10 cellular contexts compared by ENCODE assay signal in genomic region chr2:67259581-67260347, GRCh38.
DNase-seq lines count a peak whose midpoint lies in the region; ATAC-seq and TF ChIP-seq lines count a peak whose summit lies in the region.
"Had no signal": no experiment of that assay in that cellular context is flagged by ENCODE, and none has a peak within 500 bp of the region (broad histone marks: within the 10 kb centered on the region; RNA-seq: fewer than 3 reads in every experiment).

No MANE protein-coding gene starts in this region.

- TF ChIP-seq CTCF in HFF-Myc (IDR thresholded peaks at IDR 0.05; ENCODE audit: low read depth, low read length, missing control alignments): no peak

- ATAC-seq in left cardiac atrium (peak; percentile 11 to 90), HG03521 (IDR thresholded peaks at IDR 0.05; ENCODE audit: unreplicated experiment) (no peak)
- ATAC-seq: K562 had no signal

- no peak overlapping the region for H3K4me3 ChIP-seq in HFF-Myc (replicated peaks; ENCODE audit: low read depth, low read length)
- H3K4me3 ChIP-seq: K562 had no signal

- intact Hi-C loops in left cardiac atrium (cut with DNase I): no loop called here

- peak; percentile 81 for DNase-seq in HFF-Myc (ENCODE audit: extremely low read depth, low read depth)
- peak; percentile 26 for DNase-seq in T1000 (lab: John Stamatoyannopoulos, UW)
- DNase-seq in left cardiac atrium: peak; percentile 28
- DNase-seq in superior temporal gyrus (ENCODE audit: extremely low spot score): peak; percentile 14
- no peak for DNase-seq in NOMO-1 treated with DMSO at 0.1 percent for 48 hours (lab: John Stamatoyannopoulos, UW; ENCODE audit: unreplicated experiment)
- no peak for DNase-seq in 8988T
- DNase-seq in NK-92 treated with Interleukin-12 subunit alpha and Interleukin-12 subunit beta, amount 100 ng/mL, for 24 hours (lab: John Stamatoyannopoulos, UW): no peak
- DNase-seq: stimulated activated CD4-positive, alpha-beta T cell treated with anti-CD3 and anti-CD28 coated beads, Interleukin-4, amount 100 ng/mL, for 24 hours had no signal

Comparison
In these comparisons a context has a peak if more than half of its experiments do, and no peak if none do; other contexts are left out.
1. DNase-seq: peak in HFF-Myc (single experiment), T1000 (single experiment), left cardiac atrium (single experiment) and superior temporal gyrus (single experiment); none in NOMO-1 treated with DMSO at 0.1 percent for 48 hours (single experiment), 8988T (single experiment) and NK-92 treated with Interleukin-12 subunit alpha and Interleukin-12 subunit beta, amount 100 ng/mL, for 24 hours (single experiment).